In the genomic region with DNA sequence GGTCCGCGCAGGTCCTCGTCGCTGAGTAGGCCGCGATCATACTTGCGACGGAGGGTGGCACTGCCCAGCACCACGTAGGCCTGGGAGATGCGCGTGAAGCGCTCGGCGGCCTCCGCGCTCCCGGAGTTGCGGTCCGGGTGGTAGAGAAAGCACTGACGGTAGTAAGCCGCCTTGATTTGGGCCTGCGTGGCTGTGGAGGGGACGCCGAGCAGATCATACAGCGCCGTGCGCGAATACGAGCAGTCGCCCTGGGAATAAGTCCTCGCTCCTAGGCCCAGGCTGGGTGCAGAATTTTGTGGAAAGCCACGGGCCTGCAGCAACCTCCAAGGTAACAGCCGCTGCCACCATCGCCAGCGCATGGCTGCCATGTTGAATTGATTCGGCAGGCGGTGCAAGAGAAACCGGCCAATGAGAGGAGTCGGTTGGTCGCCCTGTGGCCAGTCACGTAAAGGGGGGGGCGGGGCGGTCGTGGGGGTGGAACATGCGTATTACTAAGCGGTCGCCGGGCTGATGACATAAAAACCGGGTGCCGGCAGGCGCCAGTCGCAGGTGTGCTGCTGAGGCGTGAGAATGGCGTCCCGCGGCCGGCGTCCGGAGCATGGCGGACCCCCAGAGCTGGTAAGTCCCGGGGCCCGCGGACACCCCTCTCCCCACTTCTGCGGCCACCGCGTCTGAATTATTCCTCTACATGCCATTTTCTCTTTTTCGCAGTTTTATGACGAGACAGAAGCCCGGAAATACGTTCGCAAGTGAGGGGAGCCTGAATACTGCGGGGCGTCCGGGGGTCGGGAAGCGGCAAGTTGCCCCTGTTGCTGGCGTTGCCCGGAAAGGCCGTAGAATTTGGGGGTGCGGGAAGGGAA, we compare ENCODE assay signal across 8 cellular contexts. TPM values are rescaled to one million over a fixed set of nuclear protein-coding genes. Genes with fewer than 3 reads are reported as not detected.
DNase-seq lines count a peak whose midpoint lies in the region; ATAC-seq and TF ChIP-seq lines count a peak whose summit lies in the region.

A gene with protein sequence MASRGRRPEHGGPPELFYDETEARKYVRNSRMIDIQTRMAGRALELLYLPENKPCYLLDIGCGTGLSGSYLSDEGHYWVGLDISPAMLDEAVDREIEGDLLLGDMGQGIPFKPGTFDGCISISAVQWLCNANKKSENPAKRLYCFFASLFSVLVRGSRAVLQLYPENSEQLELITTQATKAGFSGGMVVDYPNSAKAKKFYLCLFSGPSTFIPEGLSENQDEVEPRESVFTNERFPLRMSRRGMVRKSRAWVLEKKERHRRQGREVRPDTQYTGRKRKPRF (plus strand): TSS at position 542 of the 860 bp plus-strand sequence. CDS start 29 bp downstream, at position 571.
A gene (minus strand): TSS at position 398 of the 860 bp plus-strand sequence. CDS start 30 bp downstream, at position 368.

- H3K4me3 Mint-ChIP-seq in activated T-helper 2 cell treated with anti-CD3 and anti-CD28 coated beads, Interferon-gamma antibody, Interleukin-2, Interleukin-4, amounts not matched to agents 10 μg/mL and 5 μg/mL and 100 μg/mL, durations not matched to agents 14 hours and 24 hours and 36 hours (ENCODE audit: low read depth) = peak within 1 kb of the TSS; percentile 97
- H3K4me3 Mint-ChIP-seq in nephron = peak within 1 kb of the TSS; percentile 93 to 99 (median 98)

- peak; percentile 95 for DNase-seq in EL
- DNase-seq in H4 (ENCODE audit: low spot score) = peak; percentile 96
- peak; percentile 85 for DNase-seq in LNCaP clone FGC (ENCODE audit: low read depth)
- DNase-seq in RPMI8226 = peak; percentile 98
- DNase-seq in activated T-helper 2 cell treated with anti-CD3 and anti-CD28 coated beads, Interferon-gamma antibody, Interleukin-2, Interleukin-4, amounts not matched to agents 10 μg/mL and 5 μg/mL and 100 μg/mL, durations not matched to agents 14 hours and 24 hours and 36 hours (ENCODE audit: low spot score) = peak; percentile 88
- DNase-seq in fibroblast of pulmonary artery (ENCODE audit: low read depth) = peak; percentile 95
- DNase-seq in stimulated activated naive CD8-positive, alpha-beta T cell treated with anti-CD3 and anti-CD28 coated beads, Interleukin-15, Interleukin-2, amounts not matched to agents 100 U/mL and 50 U/mL, for 24 hours = peak; percentile 98

- H3K9me3 Mint-ChIP-seq in activated T-helper 2 cell treated with anti-CD3 and anti-CD28 coated beads, Interferon-gamma antibody, Interleukin-2, Interleukin-4, amounts not matched to agents 10 μg/mL and 5 μg/mL and 100 μg/mL, durations not matched to agents 14 hours and 24 hours and 36 hours = no peaks in the 10 kb centered on the region
- H3K9me3 Mint-ChIP-seq in nephron = no peaks in the 10 kb centered on the region

- peak within 1 kb of the TSS; percentile 97 for H3K27ac Mint-ChIP-seq in activated T-helper 2 cell treated with anti-CD3 and anti-CD28 coated beads, Interferon-gamma antibody, Interleukin-2, Interleukin-4, amounts not matched to agents 10 μg/mL and 5 μg/mL and 100 μg/mL, durations not matched to agents 14 hours and 24 hours and 36 hours
- peak within 1 kb of the TSS; percentile 70 to 90 (median 81) for H3K27ac Mint-ChIP-seq in nephron

- ATAC-seq in stimulated activated naive CD8-positive, alpha-beta T cell treated with anti-CD3 and anti-CD28 coated beads, Interleukin-15, Interleukin-2, amounts not matched to agents 100 U/mL and 50 U/mL, for 24 hours = peak; percentile 94

- peaks cover 21% of the 10 kb centered on the region for H3K4me1 Mint-ChIP-seq in activated T-helper 2 cell treated with anti-CD3 and anti-CD28 coated beads, Interferon-gamma antibody, Interleukin-2, Interleukin-4, amounts not matched to agents 10 μg/mL and 5 μg/mL and 100 μg/mL, durations not matched to agents 14 hours and 24 hours and 36 hours (ENCODE audit: low read depth)
- H3K4me1 Mint-ChIP-seq in nephron = peaks cover 30% of the 10 kb centered on the region

- no peaks in the 10 kb centered on the region for H3K27me3 Mint-ChIP-seq in activated T-helper 2 cell treated with anti-CD3 and anti-CD28 coated beads, Interferon-gamma antibody, Interleukin-2, Interleukin-4, amounts not matched to agents 10 μg/mL and 5 μg/mL and 100 μg/mL, durations not matched to agents 14 hours and 24 hours and 36 hours (ENCODE audit: low read depth)
- no peaks in the 10 kb centered on the region for H3K27me3 Mint-ChIP-seq in nephron (ENCODE audit: low read depth)

- TF ChIP-seq CTCF in LNCaP clone FGC (IDR thresholded peaks at IDR 0.05; ENCODE audit: control insufficient read depth, extremely low read depth, insufficient read depth) (no peak), fibroblast of pulmonary artery (IDR thresholded peaks at IDR 0.05; ENCODE audit: low read length, missing control alignments) (no peak), nephron (IDR thresholded peaks at IDR 0.05; ENCODE audit: unreplicated experiment in 3 of 3) (no peak)

- intact Hi-C loops in activated T-helper 2 cell treated with anti-CD3 and anti-CD28 coated beads, Interferon-gamma antibody, Interleukin-2, Interleukin-4, amounts not matched to agents 10 μg/mL and 5 μg/mL and 100 μg/mL, durations not matched to agents 14 hours and 24 hours and 36 hours (cut with micrococcal nuclease) = loop anchor here (1.0 to 5.0 kb wide), 3 partner anchors 16 to 106 kb away; a partner anchor contains a TSS

- H3K4me3 ChIP-seq in LNCaP clone FGC (ENCODE audit: low read depth, low read length) (peak within 1 kb of the TSS; percentile 79), fibroblast of pulmonary artery (replicated peaks; ENCODE audit: low read depth, low read length) (peak within 1 kb of the TSS; percentile 82)

- peaks cover 44% of the 10 kb centered on the region for H3K36me3 Mint-ChIP-seq in activated T-helper 2 cell treated with anti-CD3 and anti-CD28 coated beads, Interferon-gamma antibody, Interleukin-2, Interleukin-4, amounts not matched to agents 10 μg/mL and 5 μg/mL and 100 μg/mL, durations not matched to agents 14 hours and 24 hours and 36 hours (ENCODE audit: low read depth)
- H3K36me3 Mint-ChIP-seq in nephron (ENCODE audit: low read depth) = peaks cover 25% of the 10 kb centered on the region

RNA-seq across cellular contexts. Expression of the first gene that starts in this region (rescaled TPM):
- 31.9 and 80.5 TPM in 2 replicates for total RNA-seq in H4 (2014; rRNA removed; shearing (Covaris generic))
- 96.0 and 109 TPM in 2 replicates for total RNA-seq in activated T-helper 2 cell treated with anti-CD3 and anti-CD28 coated beads, Interferon-gamma antibody, Interleukin-2, Interleukin-4, amounts not matched to agents 10 μg/mL and 5 μg/mL and 100 μg/mL, durations not matched to agents 14 hours and 24 hours and 36 hours

RNA-seq across cellular contexts. Expression of the second gene that starts in this region (rescaled TPM):
- total RNA-seq in H4 (2014; rRNA removed; shearing (Covaris generic)) = 2.0 and 2.7 TPM in 2 replicates
- 9.2 TPM in 2 replicates for total RNA-seq in activated T-helper 2 cell treated with anti-CD3 and anti-CD28 coated beads, Interferon-gamma antibody, Interleukin-2, Interleukin-4, amounts not matched to agents 10 μg/mL and 5 μg/mL and 100 μg/mL, durations not matched to agents 14 hours and 24 hours and 36 hours

Comparison
In these comparisons a context has a peak if more than half of its experiments do, and no peak if none do; other contexts are left out.
1. Peak in every context shown above with its lines: DNase-seq, ATAC-seq and H3K4me3 ChIP-seq.